ENCODE assay signal across 8 cellular contexts in the genomic region with DNA sequence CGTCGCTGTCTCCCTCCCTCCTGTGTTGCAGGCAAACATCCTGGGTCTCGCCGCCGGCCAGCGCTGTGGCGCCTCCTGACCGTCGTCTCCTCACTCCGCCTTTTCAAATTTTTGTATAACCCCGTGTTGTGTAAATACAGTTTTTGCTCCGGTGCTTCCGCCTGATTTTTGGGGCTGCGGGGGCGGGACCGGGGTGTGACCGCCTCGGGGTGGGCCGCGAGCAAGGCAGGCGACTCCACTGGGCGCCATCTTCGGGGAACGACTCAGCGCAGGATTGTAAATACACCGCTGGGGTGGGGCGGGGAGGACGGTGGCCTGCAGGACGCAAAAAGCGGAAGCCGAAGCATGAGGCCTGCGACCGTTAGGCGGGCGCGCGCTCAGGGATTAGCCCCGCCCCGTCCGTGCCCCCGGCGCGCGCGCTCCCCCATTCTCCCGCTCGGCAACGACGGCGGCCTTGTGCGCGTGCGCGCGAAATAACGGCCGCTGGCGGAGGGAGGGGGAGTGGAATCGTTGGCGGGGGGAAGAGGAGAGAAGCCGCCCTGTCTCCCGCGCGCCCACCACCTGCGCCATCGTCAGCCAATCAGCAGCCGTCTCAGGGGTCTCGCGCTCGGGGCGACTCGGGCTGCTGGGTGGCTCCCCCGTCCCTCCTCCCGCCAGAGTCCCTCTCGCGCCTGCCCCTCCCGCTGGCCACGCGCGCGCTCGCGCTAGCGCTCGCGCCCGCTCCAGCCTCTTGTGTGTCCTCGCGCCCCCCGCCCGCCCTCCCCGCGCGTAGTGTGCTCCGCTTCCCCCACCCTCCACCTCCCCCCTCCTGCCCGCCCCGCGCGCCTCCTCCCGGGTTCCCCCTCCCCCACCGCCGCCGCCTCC.
A peak's percentile ranks its signal among the peaks of the same experiment; 100 is the strongest.
DNase-seq lines count a peak whose midpoint lies in the region; ATAC-seq and TF ChIP-seq lines count a peak whose summit lies in the region.

No MANE protein-coding gene starts in this region.

- TF ChIP-seq CTCF in OCI-LY3 (IDR thresholded peaks at IDR 0.05; ENCODE audit: low read depth, low read length), result no peak

- H3K9me3 ChIP-seq in OCI-LY3 (ENCODE audit: insufficient read depth, low read length), result no peaks in the 10 kb centered on the region

- no peak overlapping the region for H2AFZ ChIP-seq in OCI-LY3 (ENCODE audit: low read depth, low read length)

- H3K27ac ChIP-seq in OCI-LY3 (ENCODE audit: low read length), result peak overlapping the region; percentile 72

- peaks cover 61% of the 10 kb centered on the region for H3K36me3 ChIP-seq in OCI-LY3 (replicated peaks; ENCODE audit: low read depth, low read length)

- peaks cover 51% of the 10 kb centered on the region for H3K4me1 ChIP-seq in OCI-LY3 (ENCODE audit: low read length)

- H3K27me3 ChIP-seq in OCI-LY3 (ENCODE audit: low read depth, low read length), result no peaks in the 10 kb centered on the region

- H3K79me2 ChIP-seq in OCI-LY3 (ENCODE audit: low read length), result peaks cover 28% of the 10 kb centered on the region

- peak overlapping the region; percentile 71 for H3K4me2 ChIP-seq in OCI-LY3 (ENCODE audit: low read length)

- ATAC-seq in GM21515 (IDR thresholded peaks at IDR 0.05; ENCODE audit: unreplicated experiment), result peak; percentile 48

- peaks cover 20% of the 10 kb centered on the region for H4K20me1 ChIP-seq in OCI-LY3 (ENCODE audit: insufficient read depth, low read length)

- DNase-seq in DMS 273 (lab: John Stamatoyannopoulos, UW; ENCODE audit: unreplicated experiment) (peak; percentile 99), HuH-7 (ENCODE audit: low spot score) (peak; percentile 92), activated T-cell treated with anti-CD3 and anti-CD28 coated beads for 4 hours (peak; percentile 93), epidermal melanocyte (ENCODE audit: insufficient read length, low spot score) (peak; percentile 95), middle frontal gyrus (ENCODE audit: extremely low spot score, low spot score) (peak; percentile 94)
- DNase-seq in stimulated activated CD8-positive, alpha-beta memory T cell treated with anti-CD3 and anti-CD28 coated beads, Interleukin-15, amount 100 ng/mL, for 48 hours (ENCODE audit: low read depth in 2 of 2), result peak; percentile 95 to 98

- H3K9ac ChIP-seq in OCI-LY3 (ENCODE audit: low read length), result peak overlapping the region; percentile 82

- peak overlapping the region; percentile 81 for H3K4me3 ChIP-seq in OCI-LY3 (ENCODE audit: low read length)

Comparison
In these comparisons a context has a peak if more than half of its experiments do, and no peak if none do; other contexts are left out.
1. Peak in every context shown above with its lines: DNase-seq, ATAC-seq, H3K4me3 ChIP-seq and H3K27ac ChIP-seq.